8 cellular contexts compared by ENCODE assay signal in genomic region chr22:23240639-23241389, GRCh38.
DNase-seq lines count a peak whose midpoint lies in the region; ATAC-seq, FAIRE-seq and TF ChIP-seq lines count a peak whose summit lies in the region.

No MANE protein-coding gene starts in this region.

- H3K27me3 Mint-ChIP-seq in MCF 10A (ENCODE audit: insufficient read depth, unreplicated experiment) = no peaks in the 10 kb centered on the region
- H3K27me3 Mint-ChIP-seq in WTC11 (ENCODE audit: low read depth) = no peaks in the 10 kb centered on the region
- no peaks in the 10 kb centered on the region for H3K27me3 Mint-ChIP-seq in stimulated activated naive CD8-positive, alpha-beta T cell treated with anti-CD3 and anti-CD28 coated beads, Interleukin-15, Interleukin-2, amounts not matched to agents 100 ng/mL and 50 ng/mL, for 24 hours

- H3K9me3 Mint-ChIP-seq in MCF 10A (ENCODE audit: unreplicated experiment) = no peaks in the 10 kb centered on the region
- peaks cover 4% of the 10 kb centered on the region; the same call in 1 of the 2 replicates for H3K9me3 Mint-ChIP-seq in WTC11
- H3K9me3 Mint-ChIP-seq in stimulated activated naive CD8-positive, alpha-beta T cell treated with anti-CD3 and anti-CD28 coated beads, Interleukin-15, Interleukin-2, amounts not matched to agents 100 ng/mL and 50 ng/mL, for 24 hours = no peaks in the 10 kb centered on the region

- H3K9me3 ChIP-seq in breast epithelium = no peaks in the 10 kb centered on the region

- no peak for FAIRE-seq in GM12892 (lab: Jason Lieb, UNC)

- no TSS peak for BruUV-seq in MCF 10A (replicated peaks; lab: Mats Ljungman, UMichigan)

- H3K27ac Mint-ChIP-seq in MCF 10A (ENCODE audit: low read depth, unreplicated experiment) (no peak overlapping the region), WTC11 (peak overlapping the region; percentile 100)
- H3K27ac Mint-ChIP-seq in stimulated activated naive CD8-positive, alpha-beta T cell treated with anti-CD3 and anti-CD28 coated beads, Interleukin-15, Interleukin-2, amounts not matched to agents 100 ng/mL and 50 ng/mL, for 24 hours = peak overlapping the region; percentile 95

- peak; percentile 42 for TF ChIP-seq CTCF in MCF 10A (IDR thresholded peaks at IDR 0.05; ENCODE audit: unreplicated experiment)
- no peak for TF ChIP-seq CTCF in breast epithelium (IDR thresholded peaks at IDR 0.05)
- TF ChIP-seq CTCF in WTC11 (IDR thresholded peaks at IDR 0.05) = no peak
- peak; percentile 76 for TF ChIP-seq CTCF in foreskin keratinocyte (conservative IDR thresholded peaks at IDR 0.05)

- H3K4me1 ChIP-seq in breast epithelium = peaks cover 9 to 10% of the 10 kb centered on the region in 2 donors
- H3K4me1 ChIP-seq in foreskin keratinocyte = peaks cover 3% of the 10 kb centered on the region

- no peak overlapping the region for H3K4me3 ChIP-seq in breast epithelium

- CTCF ChIA-PET in MCF 10A (lab: Yijun Ruan, JAX) = interaction anchor here (0.7 to 1.3 kb wide), 3 partner anchors 10 to 643 kb away, joined by 3 to 4 read pairs (median 3); no protein-coding TSS in a partner anchor
- CTCF ChIA-PET in WTC11 (lab: Charles Lee) = interaction anchor here (1.6 to 3.4 kb wide), 4 partner anchors 11 to 63 kb away, joined by 4 to 30 read pairs (median 14); partner anchors contain the start of gene BCR

- H3K4me1 Mint-ChIP-seq in MCF 10A (ENCODE audit: insufficient read depth, unreplicated experiment) (peaks cover 46% of the 10 kb centered on the region), WTC11 (peaks cover 88% of the 10 kb centered on the region)
- H3K4me1 Mint-ChIP-seq in stimulated activated naive CD8-positive, alpha-beta T cell treated with anti-CD3 and anti-CD28 coated beads, Interleukin-15, Interleukin-2, amounts not matched to agents 100 ng/mL and 50 ng/mL, for 24 hours (ENCODE audit: low read depth) = peaks cover 95% of the 10 kb centered on the region

- H3K27ac ChIP-seq in breast epithelium (no peak overlapping the region), foreskin keratinocyte (no peak overlapping the region)

- H3K36me3 Mint-ChIP-seq in MCF 10A (ENCODE audit: insufficient read depth, unreplicated experiment) (peaks cover 11% of the 10 kb centered on the region), WTC11 (peaks cover 7% of the 10 kb centered on the region)
- H3K36me3 Mint-ChIP-seq in stimulated activated naive CD8-positive, alpha-beta T cell treated with anti-CD3 and anti-CD28 coated beads, Interleukin-15, Interleukin-2, amounts not matched to agents 100 ng/mL and 50 ng/mL, for 24 hours (ENCODE audit: low read depth) = peaks cover 14% of the 10 kb centered on the region

- no peaks in the 10 kb centered on the region for H3K36me3 ChIP-seq in breast epithelium

- no peak overlapping the region for H3K4me3 Mint-ChIP-seq in MCF 10A (ENCODE audit: unreplicated experiment)
- no peak overlapping the region for H3K4me3 Mint-ChIP-seq in WTC11
- no peak overlapping the region for H3K4me3 Mint-ChIP-seq in stimulated activated naive CD8-positive, alpha-beta T cell treated with anti-CD3 and anti-CD28 coated beads, Interleukin-15, Interleukin-2, amounts not matched to agents 100 ng/mL and 50 ng/mL, for 24 hours

- no peaks in the 10 kb centered on the region for H3K27me3 ChIP-seq in breast epithelium
- no peaks in the 10 kb centered on the region for H3K27me3 ChIP-seq in foreskin keratinocyte

- POLR2A ChIA-PET in MCF 10A (lab: Yijun Ruan, JAX) (no interaction called here), WTC11 (lab: Charles Lee) (no interaction called here)

- intact Hi-C loops in MCF 10A (cut with micrococcal nuclease) (loop anchor here (2.0 kb wide), 1 partner anchor 58 kb away; no protein-coding TSS in a partner anchor), breast epithelium (cut with DNase I; ENCODE audit: low total_unique reads) (no loop called here)

- no peak for TF ChIP-seq POLR2A in breast epithelium (IDR thresholded peaks at IDR 0.05)
- no peak for TF ChIP-seq POLR2A in GM12892 (IDR thresholded peaks at IDR 0.05; ENCODE audit: low read depth, low read length)

- DNase-seq in MCF 10A (ENCODE audit: unreplicated experiment) = peak; percentile 64
- DNase-seq in breast epithelium (ENCODE audit: low spot score in 2 of 2) = no peak
- peak; percentile 62 for DNase-seq in WTC11 (ENCODE audit: low spot score)
- DNase-seq in foreskin keratinocyte = peak in 1 of 2 donors; percentile 47
- DNase-seq in GM12892 (ENCODE audit: insufficient read length) = no peak
- no peak for DNase-seq in NCI-H128 (lab: John Stamatoyannopoulos, UW; ENCODE audit: unreplicated experiment)

- ATAC-seq in WTC11 = peak; percentile 6
- peak; percentile 81 for ATAC-seq in foreskin keratinocyte
- no peak for ATAC-seq in HG03460 (IDR thresholded peaks at IDR 0.05; ENCODE audit: unreplicated experiment)

TF ChIP-seq in WTC11, 78 proteins besides CTCF, POLR2A, EP300 and RAD21:
- TF ChIP-seq TEAD4 (CRISPR knock-in tag; IDR thresholded peaks at IDR 0.05) (0 out of 2 replicates have a peak, but pooled peaks have one; percentile 13), EMX1 (CRISPR knock-in tag; IDR thresholded peaks at IDR 0.05) (no peak)

Comparison
In these comparisons a context has a peak if more than half of its experiments do, and no peak if none do; other contexts are left out.
1. DNase-seq: peak in MCF 10A (single experiment) and WTC11 (single experiment); none in breast epithelium (0 of 2), GM12892 (single experiment) and NCI-H128 (single experiment).
2. CTCF ChIP-seq: peak in MCF 10A (single experiment) and foreskin keratinocyte (single experiment); none in breast epithelium (0 of 3) and WTC11 (single experiment).